In genomic region chr10:132353456-132354355, GRCh38 we compare ENCODE assay signal across 18 cellular contexts. TPM values are rescaled to one million over a fixed set of nuclear protein-coding genes. Genes with fewer than 3 reads are reported as not detected.
DNase-seq lines count a peak whose midpoint lies in the region; ATAC-seq and TF ChIP-seq lines count a peak whose summit lies in the region.
"Had no signal": no experiment of that assay in that cellular context is flagged by ENCODE, and none has a peak within 500 bp of the region (broad histone marks: within the 10 kb centered on the region; RNA-seq: fewer than 3 reads in every experiment).

No MANE protein-coding gene starts in this region.

- TF ChIP-seq CTCF in CD14-positive monocyte (IDR thresholded peaks at IDR 0.05) (no peak), H9 (conservative IDR thresholded peaks at IDR 0.05) (no peak), endothelial cell (IDR thresholded peaks at IDR 0.05; ENCODE audit: unreplicated experiment) (no peak), sigmoid colon (IDR thresholded peaks at IDR 0.05) (no peak), omental fat pad (IDR thresholded peaks at IDR 0.05) (no peak)

- H3K4me1 Mint-ChIP-seq in CD14-positive monocyte: peaks cover 17% of the 10 kb centered on the region
- H3K4me1 Mint-ChIP-seq in H9: peaks cover 2 to 6% of the 10 kb centered on the region in 2 experiments; a peak in 2 of 4 replicates
- H3K4me1 Mint-ChIP-seq in endothelial cell (ENCODE audit: unreplicated experiment): peaks cover 2% of the 10 kb centered on the region

- no peak overlapping the region for H3K18ac ChIP-seq in H9 (ENCODE audit: insufficient read length, low read depth, low read length)

- no peak overlapping the region for H4K8ac ChIP-seq in H9 (replicated peaks; ENCODE audit: insufficient read length, low read depth, low read length)

- intact Hi-C loops in CD14-positive monocyte (cut with micrococcal nuclease): loop anchor here (2.0 to 5.0 kb wide), 2 partner anchors 46 to 131 kb away; partner anchors contain the start of gene STK32C (in 1 of the 2)
- intact Hi-C loops in sigmoid colon (cut with DNase I): loop anchor here (1.0 kb wide), 1 partner anchor 130 kb away; no protein-coding TSS in a partner anchor

- H3K9me3 Mint-ChIP-seq in CD14-positive monocyte (peaks cover 0 to 4% (median 2%) of the 10 kb centered on the region in 7 donors), H9 (peaks cover 3 to 7% of the 10 kb centered on the region in 2 experiments; a peak in 4 of 5 replicates), endothelial cell (ENCODE audit: unreplicated experiment) (no peaks in the 10 kb centered on the region)
- H3K9me3 Mint-ChIP-seq: CD4-positive, alpha-beta memory T cell; IgD-negative memory B cell had no signal

- H3K4me3 Mint-ChIP-seq in CD14-positive monocyte (no peak overlapping the region), H9 (no peak overlapping the region; a peak in 1 of 5 replicates), endothelial cell (ENCODE audit: unreplicated experiment) (no peak overlapping the region)

- no peaks in the 10 kb centered on the region for H3K79me1 ChIP-seq in H9 (ENCODE audit: insufficient read depth, low read depth, low read length, poor library complexity, severe bottlenecking)

- H3K4me1 ChIP-seq in H9 (ENCODE audit: insufficient read depth, low read length) (no peaks in the 10 kb centered on the region), sigmoid colon (no peaks in the 10 kb centered on the region)
- H3K4me1 ChIP-seq: SJCRH30 had no signal

- no peak overlapping the region for H2AK5ac ChIP-seq in H9 (ENCODE audit: insufficient read length, low read length)

- no peak for TF ChIP-seq EP300 in sigmoid colon (IDR thresholded peaks at IDR 0.05)

- no peaks in the 10 kb centered on the region for H3K9me3 ChIP-seq in H9 (ENCODE audit: control insufficient read depth, low read depth, low read length)
- no peaks in the 10 kb centered on the region for H3K9me3 ChIP-seq in sigmoid colon
- H3K9me3 ChIP-seq: SJCRH30 had no signal

- no peak overlapping the region for H2BK20ac ChIP-seq in H9 (ENCODE audit: low read depth, low read length, poor library complexity, severe bottlenecking)

- TF ChIP-seq POLR2A in sigmoid colon (IDR thresholded peaks at IDR 0.05): no peak

- H3K36me3 ChIP-seq in sigmoid colon: peaks cover 0 to 14% (median 0%) of the 10 kb centered on the region in 4 donors
- H3K36me3 ChIP-seq: SJCRH30 had no signal

- H3K14ac ChIP-seq in H9 (ENCODE audit: insufficient read depth, low read length): no peak overlapping the region; the same call in 1 of the 2 replicates

- H3K4me3 ChIP-seq in sigmoid colon: no peak overlapping the region
- H3K4me3 ChIP-seq: SJCRH30 had no signal

- H3K4me2 ChIP-seq in H9 (ENCODE audit: insufficient read depth, insufficient read length, low read length): no peak overlapping the region

- H3K4ac ChIP-seq in H9 (ENCODE audit: low read depth, low read length): no peak overlapping the region

- ATAC-seq in GM21576 (IDR thresholded peaks at IDR 0.05; ENCODE audit: unreplicated experiment): no peak
- ATAC-seq in GM19395 (IDR thresholded peaks at IDR 0.05; ENCODE audit: unreplicated experiment): no peak
- ATAC-seq in omental fat pad (ENCODE audit: low FRiP score): no peak

- no peak overlapping the region for H3K27ac ChIP-seq in H9 (ENCODE audit: insufficient read length, low read depth, low read length)
- H3K27ac ChIP-seq in sigmoid colon: no peak overlapping the region
- H3K27ac ChIP-seq: RWPE1, SJCRH30 had no signal

- no peak overlapping the region for H2BK5ac ChIP-seq in H9 (ENCODE audit: insufficient read length, low read length)

- H3K79me2 ChIP-seq in H9 (ENCODE audit: insufficient read depth, low read length): no peaks in the 10 kb centered on the region

- no peak overlapping the region for H2BK120ac ChIP-seq in H9 (ENCODE audit: low read depth, low read length, poor library complexity, severe bottlenecking)

- no peaks in the 10 kb centered on the region for H3K27me3 ChIP-seq in H9 (ENCODE audit: insufficient read depth, low read length)
- no peaks in the 10 kb centered on the region for H3K27me3 ChIP-seq in sigmoid colon
- H3K27me3 ChIP-seq: SJCRH30 had no signal

- H3K36me3 Mint-ChIP-seq in CD14-positive monocyte (peaks cover 31 to 42% of the 10 kb centered on the region in 2 donors), H9 (ENCODE audit: insufficient read depth in 1 of 3, low read depth in 3 of 3) (peaks cover 0 to 4% (median 0%) of the 10 kb centered on the region in 3 experiments; a peak in 3 of 7 replicates), endothelial cell (ENCODE audit: low read depth, unreplicated experiment) (peaks cover 15% of the 10 kb centered on the region)

- H3K27me3 Mint-ChIP-seq in CD14-positive monocyte (ENCODE audit: low read depth in 3 of 3) (peaks cover 0 to 2% (median 0%) of the 10 kb centered on the region in 3 donors), H9 (ENCODE audit: low read depth) (peaks cover 5% of the 10 kb centered on the region), endothelial cell (ENCODE audit: unreplicated experiment) (peaks cover 12% of the 10 kb centered on the region)
- H3K27me3 Mint-ChIP-seq: CD4-positive, alpha-beta memory T cell; IgD-negative memory B cell had no signal

- no peak overlapping the region for H3K9ac ChIP-seq in H9 (ENCODE audit: extremely low read depth, insufficient read length, low read length)

- peak; percentile 47 for DNase-seq in CD14-positive monocyte (ENCODE audit: low spot score)
- peak; percentile 10 for DNase-seq in H9
- no peak for DNase-seq in endothelial cell (ENCODE audit: low spot score)
- peak; percentile 60 for DNase-seq in sigmoid colon
- DNase-seq in omental fat pad (ENCODE audit: low spot score): no peak
- no peak for DNase-seq in stimulated activated CD4-positive, alpha-beta T cell treated with anti-CD3 and anti-CD28 coated beads, Interleukin-1b, Interleukin-23, amount 100 ng/mL, for 48 hours
- DNase-seq: ACHN; CD4-positive, alpha-beta memory T cell; DND-41; NCI-H1417 treated with DMSO at 0.1 percent for 48 hours; NCI-H2081; NCI-H2227 treated with DMSO at 0.1 percent for 48 hours; NCI-H524 treated with DMSO at 0.1 percent for 48 hours; SJCRH30 had no signal

- no peak overlapping the region for H2BK12ac ChIP-seq in H9 (ENCODE audit: insufficient read length, low read depth, low read length)

- H4K20me1 ChIP-seq in H9 (ENCODE audit: control insufficient read depth, insufficient read depth, insufficient read length): no peaks in the 10 kb centered on the region

- no peak overlapping the region for H3K56ac ChIP-seq in H9 (ENCODE audit: insufficient read length, low read depth, low read length)

- WGBS in H9 (ENCODE audit: extremely low coverage, insufficient read length, low lambda C conversion rate): no CpG with 5 or more reads among the region's 20 CpGs
- WGBS in sigmoid colon, 2 donors: 89% methylated on average over 20 of the region's 20 CpGs

- no peak overlapping the region for H3T11ph ChIP-seq in H9 (ENCODE audit: low read length)

- H4K91ac ChIP-seq in H9 (ENCODE audit: insufficient read length, low read depth, low read length): no peak overlapping the region

- H3K27ac Mint-ChIP-seq in CD14-positive monocyte (no peak overlapping the region), H9 (no peak overlapping the region), endothelial cell (ENCODE audit: unreplicated experiment) (peak overlapping the region; percentile 80)
- H3K27ac Mint-ChIP-seq: CD4-positive, alpha-beta memory T cell; IgD-negative memory B cell had no signal

- no peak overlapping the region for H3K23ac ChIP-seq in H9 (ENCODE audit: insufficient read length, low read depth, low read length)

- no peak overlapping the region for H4K5ac ChIP-seq in H9 (ENCODE audit: insufficient read length, low read depth, low read length)

- no peak overlapping the region for H2AFZ ChIP-seq in H9 (ENCODE audit: low read length)

- no peak overlapping the region for H2BK15ac ChIP-seq in H9 (ENCODE audit: low read depth, low read length)

- H3K23me2 ChIP-seq in H9 (ENCODE audit: insufficient read length, low read depth, low read length, poor library complexity, severe bottlenecking): no peaks in the 10 kb centered on the region

RNA-seq across cellular contexts. Expression of gene LRRC27, which starts 21.7 kb away (rescaled TPM):
- polyA plus RNA-seq in CD14-positive monocyte: 1 to 10 TPM; 3.6 TPM
- total RNA-seq in H9 (2021): 1.9 and 2.7 TPM in 2 replicates
- total RNA-seq in endothelial cell (ENCODE audit: unreplicated experiment): 11.1 TPM
- total RNA-seq in sigmoid colon: 10 to 100 TPM in 1 of 4 donors, 1 to 10 TPM in 3; 6.1 to 15.5 (median 8.1) TPM
- polyA plus RNA-seq in sigmoid colon: 1 to 10 TPM; 1.4 to 6.2 (median 1.8) TPM
- 10 to 100 TPM in 1 of 4 donors, 1 to 10 TPM in 3; 5.0 to 12.1 (median 7.7) TPM for total RNA-seq in omental fat pad

RNA-seq across cellular contexts. Expression of gene PWWP2B, which starts 43.3 kb away (rescaled TPM):
- polyA plus RNA-seq in CD14-positive monocyte: 1 to 10 TPM; 2.4 to 2.7 TPM
- total RNA-seq in H9 (2021): 9.5 and 10.0 TPM in 2 replicates
- 7.6 TPM for total RNA-seq in endothelial cell (ENCODE audit: unreplicated experiment)
- 10 to 100 TPM in 1 of 4 donors, 1 to 10 TPM in 3; 7.7 to 10.2 (median 9.3) TPM for total RNA-seq in sigmoid colon
- polyA plus RNA-seq in sigmoid colon: 10 to 100 TPM; 27.0 to 50.8 (median 28.2) TPM
- 10 to 100 TPM in 3 of 4 donors, 1 to 10 TPM in 1; 6.0 to 24.4 (median 12.2) TPM for total RNA-seq in omental fat pad

RNA-seq across cellular contexts. Expression of gene STK32C, which starts 46.0 kb away (rescaled TPM):
- polyA plus RNA-seq in CD14-positive monocyte (10 to 100 TPM; 13.6 to 18.4 TPM), sigmoid colon (10 to 100 TPM; 10.4 to 12.8 (median 12.6) TPM)
- total RNA-seq in H9 (2021) (11.3 and 13.1 TPM in 2 replicates), endothelial cell (ENCODE audit: unreplicated experiment) (12.6 TPM), sigmoid colon (1 to 10 TPM; 4.3 to 8.4 (median 6.1) TPM), omental fat pad (1 to 10 TPM; 5.0 to 8.9 (median 8.1) TPM)

Comparison
In these comparisons a context has a peak if more than half of its experiments do, and no peak if none do; other contexts are left out.
1. DNase-seq: peak in CD14-positive monocyte (single experiment), H9 (single experiment) and sigmoid colon (single experiment); none in endothelial cell (single experiment), omental fat pad (single experiment) and stimulated activated CD4-positive, alpha-beta T cell treated with anti-CD3 and anti-CD28 coated beads, Interleukin-1b, Interleukin-23, amount 100 ng/mL, for 48 hours (single experiment).